In genomic region chr6:167826230-167827061, GRCh38 we compare ENCODE assay signal across 8 cellular contexts. TPM values are rescaled to one million over a fixed set of nuclear protein-coding genes. Genes with fewer than 3 reads are reported as not detected.
DNase-seq lines count a peak whose midpoint lies in the region; ATAC-seq, FAIRE-seq and TF ChIP-seq lines count a peak whose summit lies in the region.

TSS of gene AFDN (plus strand) at chr6:167826911. CDS start at chr6:167827133, 222 bp downstream.

- H3F3A ChIP-seq in SK-N-SH (replicated peaks; ENCODE audit: insufficient read depth), result peaks cover 13% of the 10 kb centered on the region

- POLR2A ChIA-PET in SK-N-SH (lab: Yijun Ruan, JAX), result no interaction called here

- TF ChIP-seq CTCF in SK-N-SH (IDR thresholded peaks at IDR 0.05), result peak; percentile 39
- peak in 3 of 4 donors; percentile 16 to 28 (median 22) for TF ChIP-seq CTCF in pancreas (IDR thresholded peaks at IDR 0.05)
- TF ChIP-seq CTCF in upper lobe of right lung (IDR thresholded peaks at IDR 0.05), result peak; percentile 38

- peak within 1 kb of the TSS; percentile 74 for H3K9ac ChIP-seq in SK-N-SH

- H3K36me3 ChIP-seq in SK-N-SH (replicated peaks in 1 of 2; ENCODE audit: control insufficient read depth in 1 of 2, insufficient read depth in 2 of 2, low read length in 1 of 2) (no peaks in the 10 kb centered on the region), pancreas (no peaks in the 10 kb centered on the region), upper lobe of right lung (no peaks in the 10 kb centered on the region)

- DNase-seq in COLO668 (lab: John Stamatoyannopoulos, UW; ENCODE audit: unreplicated experiment), result peak; percentile 78
- peak; percentile 95 for DNase-seq in SK-N-SH
- peak; percentile 82 for DNase-seq in Right ventricle myocardium inferior (ENCODE audit: missing footprints)
- DNase-seq in pancreas, result peak; percentile 74 to 93 (median 83)
- DNase-seq in upper lobe of right lung, result peak; percentile 89

- no peaks in the 10 kb centered on the region for H3K9me3 ChIP-seq in SK-N-SH
- no peaks in the 10 kb centered on the region for H3K9me3 ChIP-seq in pancreas
- no peaks in the 10 kb centered on the region for H3K9me3 ChIP-seq in upper lobe of right lung

- H2AFZ ChIP-seq in SK-N-SH (ENCODE audit: low read depth), result peak within 1 kb of the TSS; percentile 96

- under 1% methylated on average over 20 of the region's 123 CpGs for WGBS in SK-N-SH (ENCODE audit: low lambda C conversion rate)
- WGBS in pancreas, 2 donors, result 0 to 1% methylated on average over 58 to 122 of the region's 123 CpGs

- no peaks in the 10 kb centered on the region for H3K36me3 Mint-ChIP-seq in activated naive CD8-positive, alpha-beta T cell

- intact Hi-C loops in Right ventricle myocardium inferior (cut with DNase I) (no loop called here), pancreas (cut with DNase I) (no loop called here), upper lobe of right lung (cut with DNase I) (no loop called here)

- H3K27ac Mint-ChIP-seq in activated naive CD8-positive, alpha-beta T cell, result no peak within 1 kb of the TSS

- H3K9me3 Mint-ChIP-seq in activated naive CD8-positive, alpha-beta T cell (ENCODE audit: low read depth), result no peaks in the 10 kb centered on the region

- H3K4me1 ChIP-seq in SK-N-SH (ENCODE audit: control insufficient read depth in 1 of 2, insufficient read depth in 2 of 2, low read depth in 1 of 2, low read length in 1 of 2) (peaks cover 9 to 20% of the 10 kb centered on the region in 2 experiments; a peak in 3 of 4 replicates), pancreas (peaks cover 16 to 25% (median 23%) of the 10 kb centered on the region in 3 donors), upper lobe of right lung (peaks cover 18% of the 10 kb centered on the region)

- peak; percentile 69 for ATAC-seq in GM19463 (IDR thresholded peaks at IDR 0.05; ENCODE audit: unreplicated experiment)
- ATAC-seq in HG03565 (IDR thresholded peaks at IDR 0.05; ENCODE audit: unreplicated experiment), result peak; percentile 62
- ATAC-seq in Right ventricle myocardium inferior, result peak; percentile 92
- peak; percentile 85 to 92 (median 88) for ATAC-seq in pancreas
- ATAC-seq in upper lobe of right lung, result peak; percentile 90

- H3K4me3 Mint-ChIP-seq in activated naive CD8-positive, alpha-beta T cell, result peak within 1 kb of the TSS; percentile 85

- H3K27ac ChIP-seq in SK-N-SH (ENCODE audit: low read depth in 2 of 2, low read length in 1 of 2), result peak within 1 kb of the TSS; percentile 21 to 77; a peak in 3 of 4 replicates
- peak within 1 kb of the TSS; percentile 75 to 94 (median 85) for H3K27ac ChIP-seq in pancreas
- peak within 1 kb of the TSS; percentile 83 for H3K27ac ChIP-seq in upper lobe of right lung

- H4K20me1 ChIP-seq in SK-N-SH (ENCODE audit: insufficient read depth), result peaks cover 38% of the 10 kb centered on the region

- CTCF ChIA-PET in SK-N-SH (lab: Yijun Ruan, JAX), result interaction anchor here (0.6 kb wide), 1 partner anchor 8 kb away, joined by 4 read pairs; no protein-coding TSS in a partner anchor

- peaks cover 44% of the 10 kb centered on the region for H3K27me3 Mint-ChIP-seq in activated naive CD8-positive, alpha-beta T cell

- H3K9me2 ChIP-seq in SK-N-SH, result no peaks in the 10 kb centered on the region

- H3K79me2 ChIP-seq in SK-N-SH (ENCODE audit: insufficient read depth), result peaks cover 40% of the 10 kb centered on the region

- no peak for FAIRE-seq in pancreas (lab: Jason Lieb, UNC)

- no peak for TF ChIP-seq EP300 in SK-N-SH (IDR thresholded peaks at IDR 0.05; ENCODE audit: borderline replicate concordance in 1 of 2, low read depth in 1 of 2, low read length in 1 of 2)

- H3K4me2 ChIP-seq in SK-N-SH, result peak within 1 kb of the TSS; percentile 98

- H3K27me3 ChIP-seq in SK-N-SH (ENCODE audit: insufficient read depth) (no peaks in the 10 kb centered on the region), pancreas (no peaks in the 10 kb centered on the region), upper lobe of right lung (no peaks in the 10 kb centered on the region)

- TF ChIP-seq RAD21 in SK-N-SH (IDR thresholded peaks at IDR 0.05; ENCODE audit: low read length), result peak; percentile 30; the same call in 1 of the 2 replicates

- peaks cover 22% of the 10 kb centered on the region for H3K4me1 Mint-ChIP-seq in activated naive CD8-positive, alpha-beta T cell (ENCODE audit: low read depth)

- peak within 1 kb of the TSS; percentile 66 to 94 for H3K4me3 ChIP-seq in SK-N-SH (ENCODE audit: low read depth in 2 of 2, low read length in 1 of 2)
- H3K4me3 ChIP-seq in pancreas, result peak within 1 kb of the TSS; percentile 56 to 68 (median 64)
- H3K4me3 ChIP-seq in upper lobe of right lung, result peak within 1 kb of the TSS; percentile 69

TF ChIP-seq in SK-N-SH, 30 proteins besides CTCF, POLR2A, EP300 and RAD21:
- TF ChIP-seq MEF2A (IDR thresholded peaks at IDR 0.05; ENCODE audit: borderline replicate concordance, low read depth) (no peak), TCF12 (IDR thresholded peaks at IDR 0.05) (no peak), NRF1 (IDR thresholded peaks at IDR 0.05; ENCODE audit: low read depth, low read length) (0 out of 2 replicates have a peak, but pooled peaks have one; percentile 2), FOSL2 (IDR thresholded peaks at IDR 0.05; ENCODE audit: borderline replicate concordance, low read depth) (no peak), MXI1 (IDR thresholded peaks at IDR 0.05; ENCODE audit: low read depth, low read length) (no peak), GATA2 (CRISPR knock-in tag; IDR thresholded peaks at IDR 0.05) (no peak), SMC3 (IDR thresholded peaks at IDR 0.05; ENCODE audit: low read depth, low read length) (0 out of 2 replicates have a peak, but pooled peaks have one; percentile 2), POLR2AphosphoS5 (IDR thresholded peaks at IDR 0.05; ENCODE audit: low read depth, low read length) (no peak)

RNA-seq across cellular contexts. Expression of gene AFDN, which starts in this region (rescaled TPM):
- 21.1 and 25.1 TPM in 2 replicates for polyA plus RNA-seq in SK-N-SH (2012; rRNA removed)
- 16.9 and 18.7 TPM in 2 replicates for polyA plus RNA-seq in SK-N-SH (2012; cell fraction: cytosol; rRNA removed)
- polyA plus RNA-seq in SK-N-SH (2012; cell fraction: nucleus; rRNA removed), result 53.9 and 73.4 TPM in 2 replicates
- total RNA-seq in Right ventricle myocardium inferior, result 58.5 TPM
- 100 to 1,000 TPM in 1 of 6 donors, 10 to 100 TPM in 5; 66.6 to 122 (median 75.7) TPM for total RNA-seq in pancreas
- polyA plus RNA-seq in pancreas, result 10 to 100 TPM; 55.2 to 56.7 TPM
- total RNA-seq in upper lobe of right lung, result 179 TPM

Comparison
In these comparisons a context has a peak if more than half of its experiments do, and no peak if none do; other contexts are left out.
1. Peak in every context shown above with its lines: DNase-seq, ATAC-seq, H3K4me3 ChIP-seq and H3K27ac ChIP-seq.